ENCODE assay signal across 8 cellular contexts in genomic region chr2:33494155-33494779, GRCh38. TPM values are rescaled to one million over a fixed set of nuclear protein-coding genes. Genes with fewer than 3 reads are reported as not detected.
DNase-seq lines count a peak whose midpoint lies in the region; ATAC-seq lines count a peak whose summit lies in the region.

No MANE protein-coding gene starts in this region.

- peaks cover 50% of the 10 kb centered on the region for H3K27me3 Mint-ChIP-seq in activated T-cell treated with anti-CD3 and anti-CD28 coated beads, Interleukin-2, amount 50 U/mL, for 72 hours (ENCODE audit: low read depth)

- H3K27ac ChIP-seq in substantia nigra (ENCODE audit: low read depth, low read length, poor library complexity, severe bottlenecking) = peak overlapping the region; percentile 68

- no peak for DNase-seq in activated T-cell treated with anti-CD3 and anti-CD28 coated beads, Interleukin-2, amount 50 U/mL, for 72 hours
- DNase-seq in activated T-cell treated with anti-CD3 and anti-CD28 coated beads, Interleukin-2, amount 50 U/mL, for 48 hours = no peak
- peak; percentile 87 for DNase-seq in NAMALWA (ENCODE audit: low spot score)
- no peak for DNase-seq in substantia nigra (lab: John Stamatoyannopoulos, UW)
- no peak for DNase-seq in DMS 273 (lab: John Stamatoyannopoulos, UW; ENCODE audit: unreplicated experiment)
- no peak for DNase-seq in NCI-H774 (lab: John Stamatoyannopoulos, UW)
- no peak for DNase-seq in cerebellar cortex (ENCODE audit: low spot score)

- H3K9me3 Mint-ChIP-seq in activated T-cell treated with anti-CD3 and anti-CD28 coated beads, Interleukin-2, amount 50 U/mL, for 72 hours = peaks cover 0 to 3% of the 10 kb centered on the region in 2 donors

- H3K36me3 Mint-ChIP-seq in activated T-cell treated with anti-CD3 and anti-CD28 coated beads, Interleukin-2, amount 50 U/mL, for 72 hours (ENCODE audit: insufficient read depth in 2 of 2) = no peaks in the 10 kb centered on the region

- H3K4me1 Mint-ChIP-seq in activated T-cell treated with anti-CD3 and anti-CD28 coated beads, Interleukin-2, amount 50 U/mL, for 72 hours (ENCODE audit: low read depth) = peaks cover 49% of the 10 kb centered on the region

- peak; percentile 35 to 45 for ATAC-seq in activated T-cell treated with anti-CD3 and anti-CD28 coated beads, Interleukin-2, amount 50 U/mL, for 72 hours (replicated peaks in 1 of 2)
- ATAC-seq in HG02884 (IDR thresholded peaks at IDR 0.05; ENCODE audit: unreplicated experiment) = peak; percentile 61

- no peak overlapping the region for H3K27ac Mint-ChIP-seq in activated T-cell treated with anti-CD3 and anti-CD28 coated beads, Interleukin-2, amount 50 U/mL, for 72 hours

- peak overlapping the region in 1 of 2 donors; percentile 56 for H3K4me3 Mint-ChIP-seq in activated T-cell treated with anti-CD3 and anti-CD28 coated beads, Interleukin-2, amount 50 U/mL, for 72 hours

RNA-seq across cellular contexts. Expression of gene RASGRP3, which starts 17.8 kb away (rescaled TPM):
- total RNA-seq in activated T-cell treated with anti-CD3 and anti-CD28 coated beads, Interleukin-2, amount 50 U/mL, for 72 hours = 1 to 10 TPM; 3.1 to 3.8 TPM
